26 cellular contexts compared by ENCODE assay signal in the genomic region with DNA sequence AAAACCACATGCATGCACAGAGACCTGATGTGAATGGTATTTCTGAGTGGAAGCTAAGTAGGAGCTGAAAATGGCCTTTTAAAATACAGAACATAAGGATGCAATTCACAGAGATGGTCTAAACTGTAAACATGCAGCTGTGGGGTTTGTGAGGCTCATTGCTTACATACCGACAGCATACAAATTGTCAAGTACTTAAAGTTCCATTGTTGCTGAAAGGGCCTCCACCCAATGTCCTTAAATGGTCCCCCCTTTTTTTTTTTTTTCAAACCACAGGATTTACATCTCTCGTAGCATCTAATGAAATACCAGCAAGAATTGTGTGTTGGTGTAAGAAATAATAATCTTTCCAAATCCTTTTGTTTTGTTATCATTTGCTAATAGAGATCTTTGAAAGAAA.
"Had no signal": no experiment of that assay in that cellular context is flagged by ENCODE, and none has a peak within 500 bp of the region (broad histone marks: within the 10 kb centered on the region; RNA-seq: fewer than 3 reads in every experiment).

No MANE protein-coding gene starts in this region.

- H3K79me2 ChIP-seq: hepatocyte had no signal

- H3K9me3 ChIP-seq: ascending aorta, gastroesophageal sphincter, ovary, right lobe of liver, stomach, tibial artery, upper lobe of right lung had no signal

- H3K9me3 Mint-ChIP-seq: activated CD8-positive, alpha-beta T cell treated with anti-CD3 and anti-CD28 coated beads for 36 hours; mesothelial cell of epicardium; T-helper 2 cell treated with Interferon-gamma antibody and Interleukin-4, amounts not matched to agents 5 μg/mL and 100 μg/mL, for 36 hours had no signal

- H3K4me2 ChIP-seq: hepatocyte had no signal

- H3K27ac Mint-ChIP-seq: activated naive CD8-positive, alpha-beta T cell; brain; mesothelial cell of epicardium; progenitor cell of endocrine pancreas; T-helper 2 cell treated with Interferon-gamma antibody and Interleukin-4, amounts not matched to agents 5 μg/mL and 100 μg/mL, for 36 hours had no signal

- H3K36me3 Mint-ChIP-seq: activated naive CD8-positive, alpha-beta T cell; brain; mesothelial cell of epicardium had no signal

- DNase-seq: activated CD4-positive, alpha-beta T cell treated with anti-CD3 and anti-CD28 coated beads, Interleukin-2, amount 10 ng/mL, durations not matched to agents 24 days and 14 days; activated CD8-positive, alpha-beta T cell treated with anti-CD3 and anti-CD28 coated beads for 36 hours; activated naive CD4-positive, alpha-beta T cell; dorsolateral prefrontal cortex; effector memory CD4-positive, alpha-beta T cell; kidney; left colon; mammary epithelial cell; naive thymus-derived CD4-positive, alpha-beta T cell; ovary; right lobe of liver; stimulated activated CD4-positive, alpha-beta T cell treated with anti-CD3 and anti-CD28 coated beads, Interleukin-4, amount 100 ng/mL, for 1 hour; stomach; T-helper 1 cell; tibial artery; upper lobe of right lung had no signal

- H3K27ac ChIP-seq: ascending aorta, cardiac muscle cell, coronary artery, dorsolateral prefrontal cortex, gastroesophageal sphincter, hepatocyte, ovary, right lobe of liver, stomach, tibial artery, upper lobe of right lung had no signal

- ATAC-seq: gastroesophageal sphincter; left colon; naive thymus-derived CD4-positive, alpha-beta T cell; right lobe of liver; upper lobe of right lung had no signal

- H2AFZ ChIP-seq: hepatocyte had no signal

- H3K4me3 ChIP-seq: ascending aorta, cardiac muscle cell, coronary artery, dorsolateral prefrontal cortex, gastroesophageal sphincter, hepatocyte, ovary, right lobe of liver, stomach, tibial artery, upper lobe of right lung had no signal

- H3K27me3 Mint-ChIP-seq: activated CD4-positive, alpha-beta T cell treated with anti-CD3 and anti-CD28 coated beads, Interleukin-2, amount 10 ng/mL, durations not matched to agents 24 days and 14 days had no signal

- H3K36me3 ChIP-seq: ascending aorta, cardiac muscle cell, gastroesophageal sphincter, ovary, right lobe of liver, stomach, tibial artery, upper lobe of right lung had no signal

- H3K4me1 ChIP-seq: ascending aorta, right lobe of liver, tibial artery, upper lobe of right lung had no signal

- H3K27me3 ChIP-seq: ascending aorta, cardiac muscle cell, dorsolateral prefrontal cortex, gastroesophageal sphincter, hepatocyte, ovary, right lobe of liver, stomach, tibial artery, upper lobe of right lung had no signal

- H3K4me3 Mint-ChIP-seq: activated CD8-positive, alpha-beta T cell treated with anti-CD3 and anti-CD28 coated beads for 36 hours; activated naive CD8-positive, alpha-beta T cell; brain; mesothelial cell of epicardium had no signal
